ENCODE assay signal across 8 cellular contexts in genomic region chr5:114101153-114101552, GRCh38.
DNase-seq lines count a peak whose midpoint lies in the region; ATAC-seq, FAIRE-seq and TF ChIP-seq lines count a peak whose summit lies in the region.

No MANE protein-coding gene starts in this region.

- H3K27me3 ChIP-seq in K562 (ENCODE audit: control insufficient read depth in 2 of 2, insufficient read depth in 2 of 2, low read length in 2 of 2): no peaks in the 10 kb centered on the region
- H3K27me3 ChIP-seq in neuronal stem cell (ENCODE audit: control insufficient read depth in 3 of 3, insufficient read depth in 3 of 3, low read depth in 1 of 3, low read length in 3 of 3): no peaks in the 10 kb centered on the region
- H3K27me3 ChIP-seq in gastrocnemius medialis: no peaks in the 10 kb centered on the region

- no peaks in the 10 kb centered on the region for H3K9me1 ChIP-seq in K562 (ENCODE audit: control insufficient read depth, insufficient read depth, low read length)

- no peaks in the 10 kb centered on the region for H3K79me1 ChIP-seq in neuronal stem cell (ENCODE audit: low read depth, low read length)

- H2BK15ac ChIP-seq in neuronal stem cell (ENCODE audit: low read length): no peak overlapping the region

- H4K91ac ChIP-seq in neuronal stem cell (ENCODE audit: low read depth, low read length, poor library complexity): no peak overlapping the region

- no peak overlapping the region for H4K8ac ChIP-seq in neuronal stem cell (ENCODE audit: low read depth, low read length)

- H3K36me3 ChIP-seq in K562 (ENCODE audit: control insufficient read depth, insufficient read depth, low read length) (no peaks in the 10 kb centered on the region), neuronal stem cell (replicated peaks in 1 of 2; ENCODE audit: control insufficient read depth in 2 of 2, insufficient read depth in 2 of 2, low read length in 2 of 2) (no peaks in the 10 kb centered on the region), gastrocnemius medialis (no peaks in the 10 kb centered on the region)

- no peak overlapping the region for H2BK5ac ChIP-seq in neuronal stem cell (ENCODE audit: low read length)

- no peak overlapping the region for H3K18ac ChIP-seq in neuronal stem cell (ENCODE audit: low read length)

- no peak overlapping the region for H3K4ac ChIP-seq in neuronal stem cell (ENCODE audit: low read length)

- H3K4me3 ChIP-seq in Jurkat, Clone E6-1 (ENCODE audit: low read length): no peak overlapping the region
- H3K4me3 ChIP-seq in K562 (no peak overlapping the region), neuronal stem cell (ENCODE audit: low read length in 2 of 2) (no peak overlapping the region), gastrocnemius medialis (no peak overlapping the region)

- CTCF ChIA-PET in K562 (lab: Yijun Ruan, JAX; ENCODE audit: low intra/inter-chr PET ratio): no interaction called here

- no peak for TF ChIP-seq EP300 in K562 (IDR thresholded peaks at IDR 0.05; ENCODE audit: low read length)

- no peak overlapping the region for H2AK5ac ChIP-seq in neuronal stem cell (ENCODE audit: low read depth, low read length)

- POLR2A ChIA-PET in K562 (lab: Yijun Ruan, JAX): no interaction called here

- TF ChIP-seq POLR2A in K562 (conservative IDR thresholded peaks at IDR 0.05) (no peak), gastrocnemius medialis (IDR thresholded peaks at IDR 0.05) (no peak)

- WGBS in K562 (ENCODE audit: insufficient coverage, low coverage, missing lambda C conversion rate): 0% methylated on average over 2 of the region's 3 CpGs
- WGBS in neuronal stem cell (ENCODE audit: extremely low coverage in 2 of 2, insufficient read length in 2 of 2, insufficient replicate concordance in 1 of 2), 2 donors: no CpG with 5 or more reads among the region's 3 CpGs

- no peak for FAIRE-seq in K562 (lab: Jason Lieb, UNC)

- H2BK12ac ChIP-seq in neuronal stem cell (ENCODE audit: low read length): no peak overlapping the region

- no peak overlapping the region for H3K9ac ChIP-seq in K562 (ENCODE audit: insufficient read depth in 1 of 2, low read depth in 2 of 2, low read length in 2 of 2)
- H3K9ac ChIP-seq in neuronal stem cell (ENCODE audit: low read depth, low read length, poor library complexity): no peak overlapping the region

- H3K23ac ChIP-seq in neuronal stem cell (ENCODE audit: low read depth, low read length, poor library complexity): no peak overlapping the region

- H3K4me1 ChIP-seq in K562 (replicated peaks in 1 of 2; ENCODE audit: control insufficient read depth in 2 of 2, insufficient read depth in 2 of 2, low read length in 2 of 2) (no peaks in the 10 kb centered on the region), neuronal stem cell (ENCODE audit: control insufficient read depth in 2 of 2, insufficient read depth in 1 of 2, low read depth in 1 of 2, low read length in 2 of 2) (no peaks in the 10 kb centered on the region), gastrocnemius medialis (no peaks in the 10 kb centered on the region)

- no peaks in the 10 kb centered on the region for H3K9me3 ChIP-seq in K562 (replicated peaks; ENCODE audit: control insufficient read depth, insufficient read depth, low read depth, low read length)
- H3K9me3 ChIP-seq in neuronal stem cell (replicated peaks in 1 of 2; ENCODE audit: control insufficient read depth in 2 of 2, insufficient read depth in 1 of 2, low read depth in 1 of 2, low read length in 2 of 2): no peaks in the 10 kb centered on the region
- H3K9me3 ChIP-seq in gastrocnemius medialis: no peaks in the 10 kb centered on the region

- ATAC-seq in GM18868 (IDR thresholded peaks at IDR 0.05; ENCODE audit: unreplicated experiment) (peak; percentile 89), K562 (no peak; the same call in 2 of the 3 replicates), gastrocnemius medialis (no peak)

- in situ Hi-C loops in K562 (cut with MboI) (no loop called here), gastrocnemius medialis (cut with MboI; ENCODE audit: low sequenced_read_pairs in 4 of 4) (loop anchor here in 1 of 4 donors (10.0 kb wide), 1 partner anchor 344 kb away; no protein-coding TSS in a partner anchor)

- no peak overlapping the region for H3K4me2 ChIP-seq in K562 (ENCODE audit: insufficient read depth, low read length)
- H3K4me2 ChIP-seq in neuronal stem cell (ENCODE audit: insufficient read depth, low read length, poor library complexity, severe bottlenecking): no peak overlapping the region

- peak in 1 of 2 experiments; percentile 21; a peak in 1 of 4 replicates for TF ChIP-seq RAD21 in K562 (CRISPR knock-in tag; conservative IDR thresholded peaks at IDR 0.05 in 1 of 2, IDR thresholded peaks at IDR 0.05 in 1 of 2)

- no peak overlapping the region for H2AFZ ChIP-seq in K562 (ENCODE audit: low read depth, low read length)
- H2AFZ ChIP-seq in neuronal stem cell (ENCODE audit: low read length): no peak overlapping the region

- no peaks in the 10 kb centered on the region for H3K79me2 ChIP-seq in K562 (ENCODE audit: control insufficient read depth, insufficient read depth, low read length)

- intact Hi-C loops in K562 (cut with micrococcal nuclease) (no loop called here), gastrocnemius medialis (cut with DNase I; ENCODE audit: low total_unique reads) (no loop called here)

- peak; percentile 17 for DNase-seq in Ammon's horn (ENCODE audit: low spot score)
- peak; percentile 31 for DNase-seq in Jurkat, Clone E6-1 (ENCODE audit: low read depth, low spot score)
- peak; percentile 11 to 28 (median 18) for DNase-seq in K562 (ENCODE audit: extremely low read depth in 1 of 4, low spot score in 3 of 4)
- DNase-seq in lung microvascular endothelial cell (ENCODE audit: low read depth in 2 of 2): peak; percentile 79 to 83
- no peak for DNase-seq in neuronal stem cell (ENCODE audit: low spot score)
- no peak for DNase-seq in gastrocnemius medialis
- no peak for DNase-seq in activated CD4-positive, CD25-positive, alpha-beta regulatory T cell treated with anti-CD3 and anti-CD28 coated beads, Interleukin-2, amount 50 U/mL, for 72 hours

- no peak overlapping the region for H2BK120ac ChIP-seq in neuronal stem cell (ENCODE audit: low read depth, low read length)

- H3K14ac ChIP-seq in neuronal stem cell (ENCODE audit: low read length): no peak overlapping the region

- BruUV-seq in K562 (replicated peaks; lab: Mats Ljungman, UMichigan): no TSS peak

- TF ChIP-seq CTCF in K562 (IDR thresholded peaks at IDR 0.05 in 2 of 3, conservative IDR thresholded peaks at IDR 0.05 in 1 of 3; ENCODE audit: insufficient read depth in 2 of 3, low read depth in 1 of 3, low read length in 3 of 3) (peak in 2 of 3 experiments; percentile 31; a peak in 2 of 6 replicates), gastrocnemius medialis (IDR thresholded peaks at IDR 0.05 in 4 of 5, conservative IDR thresholded peaks at IDR 0.05 in 1 of 5) (peak in 2 of 5 experiments; percentile 38 to 58)

- H4K20me1 ChIP-seq in K562 (replicated peaks; ENCODE audit: control insufficient read depth, insufficient read depth, low read length): no peaks in the 10 kb centered on the region

- H3K27ac ChIP-seq in K562 (ENCODE audit: extremely low read depth, low read depth, low read length) (no peak overlapping the region), neuronal stem cell (replicated peaks; ENCODE audit: low read length) (no peak overlapping the region), gastrocnemius medialis (no peak overlapping the region)

TF ChIP-seq in K562, 482 proteins besides CTCF, POLR2A, EP300 and RAD21:
- no peak for TF ChIP-seq KDM1A (IDR thresholded peaks at IDR 0.05)
TF ChIP-seq in K562: peak in this region for 0.

Comparison
In these comparisons a context has a peak if more than half of its experiments do, and no peak if none do; other contexts are left out.
1. DNase-seq: peak in Ammon's horn (single experiment), Jurkat, Clone E6-1 (single experiment), K562 (4 of 4) and lung microvascular endothelial cell (2 of 2); none in neuronal stem cell (single experiment), gastrocnemius medialis (0 of 2) and activated CD4-positive, CD25-positive, alpha-beta regulatory T cell treated with anti-CD3 and anti-CD28 coated beads, Interleukin-2, amount 50 U/mL, for 72 hours (single experiment).